Comparison of ENCODE assay signal across 22 cellular contexts in the genomic region with DNA sequence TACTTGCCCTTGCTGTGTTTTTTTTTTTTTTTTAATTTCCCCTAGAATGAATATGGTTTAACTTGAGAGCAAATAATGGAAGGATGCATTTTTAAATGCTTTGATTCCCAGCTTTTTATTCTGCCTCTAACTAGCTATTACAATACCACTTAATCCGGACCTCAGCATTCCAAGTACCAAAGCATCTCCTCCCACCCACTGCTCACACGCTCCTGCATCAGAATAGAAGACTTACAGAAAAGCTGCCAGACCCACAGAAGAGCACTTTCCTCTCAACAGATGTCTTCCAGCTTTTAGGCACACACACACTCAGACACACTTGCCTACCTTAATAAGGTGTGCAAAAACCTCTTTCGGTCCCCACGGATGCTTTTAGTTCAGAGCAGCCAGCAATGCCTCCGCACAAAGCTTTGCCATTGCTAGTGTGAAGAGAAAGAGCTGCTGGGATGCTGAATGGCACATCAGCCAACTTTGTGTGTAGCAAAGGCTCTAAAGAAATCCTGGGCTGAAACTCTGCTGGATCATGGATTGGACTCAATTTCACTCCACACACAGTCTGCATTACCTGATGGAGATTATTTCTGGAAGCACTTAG.
DNase-seq lines count a peak whose midpoint lies in the region; ATAC-seq and TF ChIP-seq lines count a peak whose summit lies in the region.
"Had no signal": no experiment of that assay in that cellular context is flagged by ENCODE, and none has a peak within 500 bp of the region (broad histone marks: within the 10 kb centered on the region; RNA-seq: fewer than 3 reads in every experiment).

No MANE protein-coding gene starts in this region.

- no peaks in the 10 kb centered on the region for H3K9me2 ChIP-seq in GM23338 (ENCODE audit: insufficient read depth)

- no peaks in the 10 kb centered on the region for H4K20me1 ChIP-seq in GM23338 (replicated peaks; ENCODE audit: insufficient read depth)

- H3K4me3 ChIP-seq in GM23338, result 0 out of 2 replicates have a peak overlapping the region, but pooled peaks have one; percentile 35
- H3K4me3 ChIP-seq in NT2/D1 (ENCODE audit: insufficient read length, low read depth), result no peak overlapping the region
- H3K4me3 ChIP-seq: ascending aorta, heart left ventricle, testis had no signal

- H3K4me3 Mint-ChIP-seq in GM23338 (peak overlapping the region; percentile 63), mesothelial cell of epicardium (no peak overlapping the region)
- H3K4me3 Mint-ChIP-seq: CD8-positive, alpha-beta T cell; memory B cell; naive thymus-derived CD8-positive, alpha-beta T cell; T-cell had no signal

- H3K27me3 Mint-ChIP-seq in GM23338 (ENCODE audit: insufficient read depth, low read depth, poor library complexity) (no peaks in the 10 kb centered on the region), mesothelial cell of epicardium (ENCODE audit: low read depth) (peaks cover 3% of the 10 kb centered on the region)
- H3K27me3 Mint-ChIP-seq: memory B cell; naive thymus-derived CD8-positive, alpha-beta T cell; T-cell had no signal

- H3K36me3 ChIP-seq in GM23338 (ENCODE audit: insufficient read depth) (no peaks in the 10 kb centered on the region), NT2/D1 (ENCODE audit: insufficient read depth, insufficient read length, low read length) (no peaks in the 10 kb centered on the region)
- H3K36me3 ChIP-seq: ascending aorta, heart left ventricle had no signal

- peak; percentile 84 for ATAC-seq in GM23338
- ATAC-seq: CD8-positive, alpha-beta T cell; heart left ventricle; naive thymus-derived CD8-positive, alpha-beta T cell; T-cell had no signal

- H3K9me3 Mint-ChIP-seq in GM23338, result no peaks in the 10 kb centered on the region
- H3K9me3 Mint-ChIP-seq in mesothelial cell of epicardium, result peaks cover 24% of the 10 kb centered on the region
- H3K9me3 Mint-ChIP-seq: memory B cell had no signal

- TF ChIP-seq CTCF in GM23338 (conservative IDR thresholded peaks at IDR 0.05; ENCODE audit: low read depth in 2 of 2) (no peak), mesothelial cell of epicardium (IDR thresholded peaks at IDR 0.05; ENCODE audit: unreplicated experiment) (no peak)

- H3K27me3 ChIP-seq in GM23338 (ENCODE audit: insufficient read depth) (no peaks in the 10 kb centered on the region), NT2/D1 (ENCODE audit: insufficient read depth, insufficient read length) (no peaks in the 10 kb centered on the region)
- H3K27me3 ChIP-seq: ascending aorta, heart left ventricle, testis had no signal

- DNase-seq in GM23338 (ENCODE audit: low spot score) (peak; percentile 13), NT2/D1 (ENCODE audit: low read depth, low spot score) (peak; percentile 30), hippocampal formation (lab: John Stamatoyannopoulos, UW) (peak; percentile 6 to 24), nucleus accumbens (lab: John Stamatoyannopoulos, UW) (peak in 46 of 56 donors; percentile 0 to 36 (median 6)), AML-193 (lab: John Stamatoyannopoulos, UW) (no peak), mesothelial cell of epicardium (ENCODE audit: low spot score in 2 of 2, unreplicated experiment in 2 of 2) (no peak), HPDE6-E6E7 (ENCODE audit: extremely low spot score) (no peak)
- DNase-seq in stimulated activated CD4-positive, alpha-beta T cell treated with anti-CD3 and anti-CD28 coated beads, Interleukin-12 subunit alpha, Interleukin-12 subunit beta, amount 100 ng/mL, for 4 hours, result no peak
- DNase-seq: activated naive CD4-positive, alpha-beta T cell; activated T-cell treated with anti-CD3 and anti-CD28 coated beads for 4 hours; CD8-positive, alpha-beta T cell; DMS79 treated with DMSO at 0.1 percent for 48 hours; heart left ventricle; KG1; MV-4-11; naive thymus-derived CD8-positive, alpha-beta T cell; NCI-H187 treated with DMSO at 0.1 percent for 48 hours; NCI-H510A treated with DMSO at 0.1 percent for 48 hours; T-cell; testis had no signal

- no peaks in the 10 kb centered on the region for H3K9me3 ChIP-seq in NT2/D1 (ENCODE audit: insufficient read depth, low read length)
- H3K9me3 ChIP-seq: ascending aorta, heart left ventricle, testis had no signal

- H3K4me2 ChIP-seq in GM23338, result no peak overlapping the region

- peak overlapping the region; percentile 56; the same call in 1 of the 2 replicates for H2AFZ ChIP-seq in GM23338

- H3K4me1 Mint-ChIP-seq in GM23338, result peaks cover 9% of the 10 kb centered on the region; the same call in 2 of the 3 replicates
- H3K4me1 Mint-ChIP-seq in mesothelial cell of epicardium, result no peaks in the 10 kb centered on the region
- H3K4me1 Mint-ChIP-seq: memory B cell; naive thymus-derived CD8-positive, alpha-beta T cell; T-cell had no signal

- H3K4me1 ChIP-seq in GM23338 (ENCODE audit: insufficient read depth) (no peaks in the 10 kb centered on the region), NT2/D1 (ENCODE audit: insufficient read depth, insufficient read length) (no peaks in the 10 kb centered on the region)
- H3K4me1 ChIP-seq: ascending aorta, testis had no signal

- no peaks in the 10 kb centered on the region for H3F3A ChIP-seq in GM23338 (replicated peaks; ENCODE audit: low read depth)

- H3K27ac ChIP-seq in GM23338 (ENCODE audit: low read depth), result no peak overlapping the region
- H3K27ac ChIP-seq: ascending aorta, heart left ventricle, testis had no signal

- H3K9ac ChIP-seq in NT2/D1 (ENCODE audit: insufficient read length, low read depth), result no peak overlapping the region

- H3K27ac Mint-ChIP-seq in GM23338 (0 out of 2 replicates have a peak overlapping the region, but pooled peaks have one; percentile 7), mesothelial cell of epicardium (no peak overlapping the region)
- H3K27ac Mint-ChIP-seq: CD8-positive, alpha-beta T cell; memory B cell; naive thymus-derived CD8-positive, alpha-beta T cell; T-cell had no signal

- H3K36me3 Mint-ChIP-seq in GM23338 (ENCODE audit: low read depth), result no peaks in the 10 kb centered on the region
- no peaks in the 10 kb centered on the region for H3K36me3 Mint-ChIP-seq in mesothelial cell of epicardium
- H3K36me3 Mint-ChIP-seq: CD8-positive, alpha-beta T cell; memory B cell; naive thymus-derived CD8-positive, alpha-beta T cell; T-cell had no signal

- H3K79me2 ChIP-seq in GM23338 (replicated peaks; ENCODE audit: insufficient read depth), result no peaks in the 10 kb centered on the region

TF ChIP-seq in GM23338, 12 proteins besides CTCF, POLR2A, EP300 and RAD21:
- no peak for TF ChIP-seq EZH2phosphoT487 (IDR thresholded peaks at IDR 0.05; ENCODE audit: unreplicated experiment)

Comparison
In these comparisons a context has a peak if more than half of its experiments do, and no peak if none do; other contexts are left out.
1. DNase-seq: peak in GM23338 (single experiment), NT2/D1 (single experiment), hippocampal formation (2 of 2) and nucleus accumbens (46 of 56); none in stimulated activated CD4-positive, alpha-beta T cell treated with anti-CD3 and anti-CD28 coated beads, Interleukin-12 subunit alpha, Interleukin-12 subunit beta, amount 100 ng/mL, for 4 hours (single experiment), AML-193 (0 of 2), mesothelial cell of epicardium (0 of 2) and HPDE6-E6E7 (single experiment).